ENCODE assay signal across 20 cellular contexts in the genomic region with DNA sequence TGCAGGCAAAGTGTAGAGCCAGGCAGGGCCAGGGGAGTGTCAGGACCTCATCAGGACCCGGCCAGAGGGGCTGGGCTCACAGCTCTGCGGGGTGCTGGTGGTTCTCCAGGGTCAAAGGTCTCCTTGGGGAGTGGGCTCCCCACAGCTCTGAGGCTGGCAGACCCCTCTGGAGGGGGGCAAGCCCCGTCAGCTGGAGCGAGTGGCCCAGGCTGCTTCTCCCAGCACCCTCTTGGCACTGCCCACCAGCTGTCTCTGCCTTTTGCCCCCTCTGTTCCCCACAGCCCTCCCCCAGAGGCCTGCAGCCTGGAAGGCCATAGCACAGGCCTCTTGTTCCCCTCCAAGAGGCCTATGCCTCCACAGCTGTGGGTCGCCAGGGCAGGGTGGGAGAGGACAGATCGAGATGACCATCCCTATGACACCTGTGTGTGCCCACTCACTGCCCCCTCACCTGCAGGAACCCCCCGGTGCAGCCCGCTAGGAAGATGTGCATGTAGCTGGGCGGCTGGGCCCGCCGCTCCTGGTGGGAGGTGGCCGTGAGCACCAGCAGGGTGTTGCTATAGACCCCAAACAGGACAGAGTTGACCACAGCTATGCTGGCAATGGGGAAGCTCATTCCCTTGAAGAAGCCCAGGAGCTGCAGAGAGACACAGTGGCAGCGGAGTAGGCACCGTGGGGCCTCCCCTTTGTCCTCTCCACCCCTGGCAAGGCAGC. TPM values are rescaled to one million over a fixed set of nuclear protein-coding genes. Genes with fewer than 3 reads are reported as not detected.
DNase-seq lines count a peak whose midpoint lies in the region; TF ChIP-seq lines count a peak whose summit lies in the region.
"Had no signal": no experiment of that assay in that cellular context is flagged by ENCODE, and none has a peak within 500 bp of the region (broad histone marks: within the 10 kb centered on the region; RNA-seq: fewer than 3 reads in every experiment).

No MANE protein-coding gene starts in this region.

- H4K20me1 ChIP-seq in osteoblast (ENCODE audit: insufficient read depth, low read length) = no peaks in the 10 kb centered on the region

- H3K27me3 ChIP-seq in A673 (replicated peaks; ENCODE audit: insufficient read depth, low read depth, low read length, poor library complexity) (no peaks in the 10 kb centered on the region), NT2/D1 (ENCODE audit: insufficient read depth, insufficient read length) (no peaks in the 10 kb centered on the region), duodenal mucosa (ENCODE audit: control insufficient read depth in 1 of 2, insufficient read depth in 2 of 2, low read length in 2 of 2) (no peaks in the 10 kb centered on the region), osteoblast (ENCODE audit: insufficient read depth, low read length) (no peaks in the 10 kb centered on the region)

- H3K4me3 ChIP-seq in A673 (ENCODE audit: low read depth, low read length, poor library complexity, severe bottlenecking) = no peak overlapping the region
- H3K4me3 ChIP-seq in NT2/D1 (ENCODE audit: insufficient read length, low read depth) = no peak overlapping the region
- H3K4me3 ChIP-seq in duodenal mucosa (ENCODE audit: low read depth in 1 of 2, low read length in 2 of 2) = peak overlapping the region; percentile 2 to 25
- H3K4me3 ChIP-seq in osteoblast (ENCODE audit: insufficient read depth, low read length) = no peak overlapping the region

- CTCF ChIA-PET in A673 (lab: Charles Lee) = interaction anchor here (0.6 kb wide), 1 partner anchor 130 kb away, joined by 4 read pairs; no protein-coding TSS in a partner anchor

- POLR2A ChIA-PET in A673 (lab: Charles Lee; ENCODE audit: low non-redundant PET) = interaction anchor here (0.6 kb wide), 1 partner anchor 41 kb away, joined by 3 read pairs; no protein-coding TSS in a partner anchor

- BruUV-seq in A673 (replicated peaks; lab: Mats Ljungman, UMichigan) = no TSS peak

- peaks cover 4% of the 10 kb centered on the region for H3K79me2 ChIP-seq in osteoblast (ENCODE audit: insufficient read depth, low read length)

- H3K36me3 ChIP-seq in A673 (ENCODE audit: insufficient read depth, low read length, poor library complexity, severe bottlenecking) (no peaks in the 10 kb centered on the region), NT2/D1 (ENCODE audit: insufficient read depth, insufficient read length, low read length) (no peaks in the 10 kb centered on the region), duodenal mucosa (ENCODE audit: control insufficient read depth in 1 of 2, insufficient read depth in 2 of 2, low read length in 2 of 2) (no peaks in the 10 kb centered on the region), osteoblast (ENCODE audit: insufficient read depth, low read length) (no peaks in the 10 kb centered on the region)
- H3K36me3 ChIP-seq: WERI-Rb-1 had no signal

- no peak overlapping the region for H3K4me2 ChIP-seq in osteoblast (ENCODE audit: insufficient read depth, low read length)

- H3K9me3 ChIP-seq in A673 (ENCODE audit: low read depth, low read length, poor library complexity, severe bottlenecking) (no peaks in the 10 kb centered on the region), NT2/D1 (ENCODE audit: insufficient read depth, low read length) (no peaks in the 10 kb centered on the region), duodenal mucosa (ENCODE audit: control insufficient read depth in 1 of 2, low read length in 2 of 2) (no peaks in the 10 kb centered on the region), osteoblast (ENCODE audit: low read depth, low read length) (no peaks in the 10 kb centered on the region)

- TF ChIP-seq CTCF in A673 (conservative IDR thresholded peaks at IDR 0.05; ENCODE audit: low read depth, low read length) (no peak), osteoblast (IDR thresholded peaks at IDR 0.05; ENCODE audit: extremely low read depth, low read depth, low read length) (no peak)

- intact Hi-C loops in A673 (cut with micrococcal nuclease; ENCODE audit: unreplicated experiment) = no loop called here

- DNase-seq in A673 (ENCODE audit: low spot score) = no peak
- DNase-seq in NT2/D1 (ENCODE audit: low read depth, low spot score) = no peak
- peak; percentile 36 for DNase-seq in osteoblast (ENCODE audit: insufficient read length, low spot score, missing footprints)
- DNase-seq in NCI-H446 treated with DMSO at 0.1 percent for 48 hours (lab: John Stamatoyannopoulos, UW) = no peak
- DNase-seq in effector CD8-positive, alpha-beta T cell (lab: John Stamatoyannopoulos, UW) = no peak
- DNase-seq in effector CD4-positive, alpha-beta T cell = no peak
- DNase-seq in UCSD-AML1 (lab: John Stamatoyannopoulos, UW; ENCODE audit: unreplicated experiment) = no peak
- DNase-seq: activated CD4-positive, alpha-beta T cell treated with anti-CD3 and anti-CD28 coated beads for 48 hours; activated naive CD4-positive, alpha-beta T cell treated with anti-CD3 and anti-CD28 coated beads, Interleukin-2, amount 50 U/mL, for 16 hours; amniotic stem cell; DMS153; effector memory CD4-positive, alpha-beta T cell; H9; left ventricle myocardium superior; NCI-H1417 treated with DMSO at 0.1 percent for 48 hours; NCI-H226; NCI-H69; stimulated activated naive CD8-positive, alpha-beta T cell treated with anti-CD3 and anti-CD28 coated beads, Interleukin-15, Interleukin-2, amounts not matched to agents 100 U/mL and 50 U/mL, for 24 hours had no signal

- no peak overlapping the region for H2AFZ ChIP-seq in osteoblast (ENCODE audit: low read length)

- H3K9ac ChIP-seq in NT2/D1 (ENCODE audit: insufficient read length, low read depth) = peak overlapping the region; percentile 17
- H3K9ac ChIP-seq in duodenal mucosa (ENCODE audit: low read depth in 1 of 2, low read length in 2 of 2) = peak overlapping the region; percentile 12 to 35

- H3K27ac ChIP-seq in A673 (ENCODE audit: low read depth, low read length, poor library complexity, severe bottlenecking) (peak overlapping the region; percentile 21), duodenal mucosa (ENCODE audit: low read depth, low read length) (no peak overlapping the region), osteoblast (ENCODE audit: low read depth, low read length) (no peak overlapping the region)
- H3K27ac ChIP-seq: WERI-Rb-1 had no signal

- peaks cover 26% of the 10 kb centered on the region for H3K4me1 ChIP-seq in A673 (ENCODE audit: insufficient read depth, low read length, poor library complexity, severe bottlenecking)
- peaks cover 21% of the 10 kb centered on the region for H3K4me1 ChIP-seq in NT2/D1 (ENCODE audit: insufficient read depth, insufficient read length)
- H3K4me1 ChIP-seq in duodenal mucosa (ENCODE audit: control insufficient read depth in 1 of 2, insufficient read depth in 2 of 2, low read length in 2 of 2) = peaks cover 50 to 64% of the 10 kb centered on the region in 2 donors
- peaks cover 17% of the 10 kb centered on the region for H3K4me1 ChIP-seq in osteoblast (ENCODE audit: insufficient read depth, low read length)

RNA-seq across cellular contexts. Expression of gene SLC25A45, which starts 3.4 kb away (rescaled TPM):
- total RNA-seq in A673 (2021) (5.3 and 7.4 TPM in 2 replicates), osteoblast (4.1 and 4.3 TPM in 2 replicates)

RNA-seq across cellular contexts. Expression of gene FRMD8, which starts 7.4 kb away (rescaled TPM):
- total RNA-seq in A673 (2021) (43.2 and 51.1 TPM in 2 replicates), osteoblast (62.2 and 78.2 TPM in 2 replicates)

RNA-seq across cellular contexts. Expression of gene TIGD3, which starts 24.5 kb away (rescaled TPM):
- 2.3 and 3.5 TPM in 2 replicates for total RNA-seq in A673 (2021)
- total RNA-seq in osteoblast = not detected in 2 replicates

RNA-seq across cellular contexts. Expression of gene NEAT1, which starts 43.5 kb away (rescaled TPM):
- total RNA-seq in A673 (2021) = 196 and 211 TPM in 2 replicates
- 818 and 1,122 TPM in 2 replicates for total RNA-seq in osteoblast

RNA-seq across cellular contexts. Expression of gene DPF2, which starts 45.4 kb away (rescaled TPM):
- total RNA-seq in A673 (2021) (125 and 149 TPM in 2 replicates), osteoblast (44.2 and 48.1 TPM in 2 replicates)

Comparison
In these comparisons a context has a peak if more than half of its experiments do, and no peak if none do; other contexts are left out.
1. H3K4me3 ChIP-seq: peak in duodenal mucosa (2 of 2); none in A673 (single experiment), NT2/D1 (single experiment) and osteoblast (single experiment).